In genomic region chr10:119120875-119121274, GRCh38 we compare ENCODE assay signal across 23 cellular contexts. TPM values are rescaled to one million over a fixed set of nuclear protein-coding genes. Genes with fewer than 3 reads are reported as not detected.
DNase-seq lines count a peak whose midpoint lies in the region; ATAC-seq, FAIRE-seq and TF ChIP-seq lines count a peak whose summit lies in the region.
"Had no signal": no experiment of that assay in that cellular context is flagged by ENCODE, and none has a peak within 500 bp of the region (broad histone marks: within the 10 kb centered on the region; RNA-seq: fewer than 3 reads in every experiment).

No MANE protein-coding gene starts in this region.

- 90 to 92% methylated on average over 2 of the region's 2 CpGs for WGBS in gastroesophageal sphincter (ENCODE audit: low coverage in 1 of 2), 2 donors
- WGBS in spleen, 5 donors = 81 to 97% (median 93%) methylated on average over 2 of the region's 2 CpGs
- 89 to 96% methylated on average over 2 of the region's 2 CpGs for WGBS in upper lobe of left lung, 2 donors

- no peak for DNase-seq in activated naive CD4-positive, alpha-beta T cell treated with anti-CD3 and anti-CD28 coated beads, Interleukin-2, amount 10 ng/mL, durations not matched to agents 7 days and 5 days
- no peak for DNase-seq in activated naive CD4-positive, alpha-beta T cell treated with anti-CD3 and anti-CD28 coated beads for 36 hours
- DNase-seq in spleen (no peak), upper lobe of left lung (no peak), colonic mucosa (no peak), H54 (ENCODE audit: insufficient read length, low spot score) (no peak)
- DNase-seq: activated T-cell treated with anti-CD3 and anti-CD28 coated beads, Interleukin-2, amount 50 U/mL, for 24 hours; hypothalamus; naive B cell; NCI-H1105 treated with DMSO at 0.1 percent for 48 hours; NCI-H524 treated with DMSO at 0.1 percent for 48 hours; stimulated activated CD4-positive, alpha-beta T cell treated with anti-CD3 and anti-CD28 coated beads, Interleukin-4, amount 100 ng/mL, for 24 hours; uterus had no signal

- H3K9ac ChIP-seq in colonic mucosa (ENCODE audit: low read depth in 2 of 2, low read length in 2 of 2) = no peak overlapping the region
- H3K9ac ChIP-seq: parathyroid adenoma had no signal

- H3K9me3 Mint-ChIP-seq in activated naive CD4-positive, alpha-beta T cell treated with anti-CD3 and anti-CD28 coated beads, Interleukin-2, amount 10 ng/mL, durations not matched to agents 7 days and 5 days = no peaks in the 10 kb centered on the region
- H3K9me3 Mint-ChIP-seq in activated naive CD4-positive, alpha-beta T cell treated with anti-CD3 and anti-CD28 coated beads for 36 hours = no peaks in the 10 kb centered on the region
- H3K9me3 Mint-ChIP-seq: activated naive CD4-positive, alpha-beta T cell treated with anti-CD3 and anti-CD28 coated beads, Interleukin-2, amount 50 U/mL, for 72 hours; activated T-cell treated with anti-CD3 and anti-CD28 coated beads, Interleukin-2, amount 50 U/mL, for 24 hours; naive B cell; T-helper 1 cell treated with Interleukin-12 subunit alpha and Interleukin-12 subunit beta and Interleukin-4 antibody, amounts not matched to agents 30 μg/mL and 1 μg/mL, for 36 hours had no signal

- peak overlapping the region; percentile 33 for H3K27ac Mint-ChIP-seq in activated naive CD4-positive, alpha-beta T cell treated with anti-CD3 and anti-CD28 coated beads, Interleukin-2, amount 10 ng/mL, durations not matched to agents 7 days and 5 days
- no peak overlapping the region for H3K27ac Mint-ChIP-seq in activated naive CD4-positive, alpha-beta T cell treated with anti-CD3 and anti-CD28 coated beads for 36 hours
- H3K27ac Mint-ChIP-seq: activated naive CD4-positive, alpha-beta T cell treated with anti-CD3 and anti-CD28 coated beads, Interleukin-2, amount 50 U/mL, for 72 hours; activated T-cell treated with anti-CD3 and anti-CD28 coated beads, Interleukin-2, amount 50 U/mL, for 24 hours; naive B cell had no signal

- H3K27ac ChIP-seq in KOPT-K1 (ENCODE audit: low read depth, low read length, poor library complexity, severe bottlenecking) (peak overlapping the region; percentile 46), gastroesophageal sphincter (peak overlapping the region in 3 of 4 donors; percentile 48 to 68 (median 54)), spleen (peak overlapping the region in 5 of 8 donors; percentile 6 to 68 (median 54)), upper lobe of left lung (no peak overlapping the region), colonic mucosa (no peak overlapping the region)
- H3K27ac ChIP-seq: C4-2B, coronary artery, parathyroid adenoma, skin epidermis, uterus had no signal

- H3K4me1 ChIP-seq in gastroesophageal sphincter = peaks cover 0 to 16% (median 0%) of the 10 kb centered on the region in 3 donors
- peaks cover 0 to 23% (median 8%) of the 10 kb centered on the region in 6 donors for H3K4me1 ChIP-seq in spleen
- no peaks in the 10 kb centered on the region for H3K4me1 ChIP-seq in upper lobe of left lung
- H3K4me1 ChIP-seq in colonic mucosa = no peaks in the 10 kb centered on the region
- H3K4me1 ChIP-seq: parathyroid adenoma, uterus had no signal

- H3K27me3 Mint-ChIP-seq in activated naive CD4-positive, alpha-beta T cell treated with anti-CD3 and anti-CD28 coated beads, Interleukin-2, amount 10 ng/mL, durations not matched to agents 7 days and 5 days = no peaks in the 10 kb centered on the region
- H3K27me3 Mint-ChIP-seq in activated naive CD4-positive, alpha-beta T cell treated with anti-CD3 and anti-CD28 coated beads for 36 hours (ENCODE audit: low read depth) = no peaks in the 10 kb centered on the region
- H3K27me3 Mint-ChIP-seq: activated T-cell treated with anti-CD3 and anti-CD28 coated beads, Interleukin-2, amount 50 U/mL, for 24 hours; naive B cell had no signal

- no peak for TF ChIP-seq EP300 in gastroesophageal sphincter (IDR thresholded peaks at IDR 0.05)
- TF ChIP-seq EP300 in upper lobe of left lung (IDR thresholded peaks at IDR 0.05) = no peak

- no peak overlapping the region for H3K4me3 Mint-ChIP-seq in activated naive CD4-positive, alpha-beta T cell treated with anti-CD3 and anti-CD28 coated beads, Interleukin-2, amount 10 ng/mL, durations not matched to agents 7 days and 5 days
- no peak overlapping the region for H3K4me3 Mint-ChIP-seq in activated naive CD4-positive, alpha-beta T cell treated with anti-CD3 and anti-CD28 coated beads for 36 hours
- H3K4me3 Mint-ChIP-seq: activated T-cell treated with anti-CD3 and anti-CD28 coated beads, Interleukin-2, amount 50 U/mL, for 24 hours; naive B cell; T-helper 1 cell treated with Interleukin-12 subunit alpha and Interleukin-12 subunit beta and Interleukin-4 antibody, amounts not matched to agents 30 μg/mL and 1 μg/mL, for 36 hours had no signal

- CTCF ChIA-PET in activated naive CD4-positive, alpha-beta T cell treated with anti-CD3 and anti-CD28 coated beads, Interleukin-2, amount 10 ng/mL, durations not matched to agents 7 days and 5 days (lab: Charles Lee) = interaction anchor here (1.0 kb wide), 1 partner anchor 10 kb away, joined by 5 read pairs; no protein-coding TSS in a partner anchor
- CTCF ChIA-PET in activated naive CD4-positive, alpha-beta T cell treated with anti-CD3 and anti-CD28 coated beads for 36 hours (lab: Charles Lee) = interaction anchor here (0.7 kb wide), 1 partner anchor 336 kb away, joined by 3 read pairs; no protein-coding TSS in a partner anchor

- no peak for FAIRE-seq in H54 (lab: Jason Lieb, UNC)
- FAIRE-seq: A204.1, keratinocyte had no signal

- no peak for TF ChIP-seq CTCF in gastroesophageal sphincter (IDR thresholded peaks at IDR 0.05)
- TF ChIP-seq CTCF in spleen (IDR thresholded peaks at IDR 0.05 in 8 of 11, conservative IDR thresholded peaks at IDR 0.05 in 3 of 11) = no peak
- TF ChIP-seq CTCF in upper lobe of left lung (IDR thresholded peaks at IDR 0.05) = no peak
- TF ChIP-seq CTCF in colonic mucosa (IDR thresholded peaks at IDR 0.05) = no peak

- TF ChIP-seq POLR2A in gastroesophageal sphincter (IDR thresholded peaks at IDR 0.05) (no peak), spleen (IDR thresholded peaks at IDR 0.05) (no peak), upper lobe of left lung (IDR thresholded peaks at IDR 0.05) (no peak), H54 (IDR thresholded peaks at IDR 0.05; ENCODE audit: low read depth, low read length) (no peak)

- H3K27me3 ChIP-seq in gastroesophageal sphincter (no peaks in the 10 kb centered on the region), spleen (replicated peaks in 1 of 7) (no peaks in the 10 kb centered on the region), upper lobe of left lung (no peaks in the 10 kb centered on the region), colonic mucosa (no peaks in the 10 kb centered on the region)
- H3K27me3 ChIP-seq: uterus had no signal

- no peak for ATAC-seq in gastroesophageal sphincter
- ATAC-seq in upper lobe of left lung (ENCODE audit: low FRiP score in 2 of 2) = no peak

- H3K9me3 ChIP-seq in KOPT-K1 (ENCODE audit: insufficient read depth, low read length, poor library complexity, severe bottlenecking) (no peaks in the 10 kb centered on the region), gastroesophageal sphincter (no peaks in the 10 kb centered on the region), spleen (no peaks in the 10 kb centered on the region), upper lobe of left lung (no peaks in the 10 kb centered on the region), colonic mucosa (no peaks in the 10 kb centered on the region)
- H3K9me3 ChIP-seq: uterus had no signal

- peaks cover 100% of the 10 kb centered on the region for H3K36me3 ChIP-seq in KOPT-K1 (ENCODE audit: insufficient read depth, low read length)
- peaks cover 0 to 94% of the 10 kb centered on the region in 2 donors for H3K36me3 ChIP-seq in gastroesophageal sphincter
- H3K36me3 ChIP-seq in spleen = peaks cover 0 to 97% (median 65%) of the 10 kb centered on the region in 6 donors
- H3K36me3 ChIP-seq in upper lobe of left lung = peaks cover 24 to 91% (median 47%) of the 10 kb centered on the region in 4 donors
- H3K36me3 ChIP-seq in colonic mucosa = no peaks in the 10 kb centered on the region
- H3K36me3 ChIP-seq: uterus had no signal

- intact Hi-C loops in activated naive CD4-positive, alpha-beta T cell treated with anti-CD3 and anti-CD28 coated beads for 36 hours (cut with micrococcal nuclease) = no loop called here
- intact Hi-C loops in spleen (cut with DNase I; ENCODE audit: low total_unique reads) (no loop called here), colonic mucosa (cut with DNase I) (no loop called here)

- H3K4me3 ChIP-seq in gastroesophageal sphincter (no peak overlapping the region), spleen (no peak overlapping the region), upper lobe of left lung (no peak overlapping the region), colonic mucosa (no peak overlapping the region)
- H3K4me3 ChIP-seq: coronary artery, skin epidermis, uterus had no signal

- H3K4me1 Mint-ChIP-seq in activated naive CD4-positive, alpha-beta T cell treated with anti-CD3 and anti-CD28 coated beads, Interleukin-2, amount 10 ng/mL, durations not matched to agents 7 days and 5 days = peaks cover 11% of the 10 kb centered on the region
- H3K4me1 Mint-ChIP-seq in activated naive CD4-positive, alpha-beta T cell treated with anti-CD3 and anti-CD28 coated beads for 36 hours (ENCODE audit: low read depth) = peaks cover 3% of the 10 kb centered on the region

- peaks cover 46% of the 10 kb centered on the region for H3K36me3 Mint-ChIP-seq in activated naive CD4-positive, alpha-beta T cell treated with anti-CD3 and anti-CD28 coated beads, Interleukin-2, amount 10 ng/mL, durations not matched to agents 7 days and 5 days
- H3K36me3 Mint-ChIP-seq in activated naive CD4-positive, alpha-beta T cell treated with anti-CD3 and anti-CD28 coated beads for 36 hours (ENCODE audit: low read depth) = peaks cover 15% of the 10 kb centered on the region

RNA-seq across cellular contexts. Expression of gene DENND10, which starts 17.0 kb away (rescaled TPM):
- 10 to 100 TPM; 16.9 to 17.6 TPM for total RNA-seq in activated naive CD4-positive, alpha-beta T cell treated with anti-CD3 and anti-CD28 coated beads for 36 hours
- total RNA-seq in gastroesophageal sphincter (10 to 100 TPM; 23.0 to 42.5 (median 30.2) TPM), spleen (10 to 100 TPM; 28.5 to 57.0 (median 37.4) TPM), upper lobe of left lung (10 to 100 TPM; 17.8 to 53.5 (median 29.9) TPM), colonic mucosa (10 to 100 TPM; 23.3 to 42.7 TPM)
- 10 to 100 TPM; 11.3 to 18.4 (median 12.1) TPM for polyA plus RNA-seq in spleen

RNA-seq across cellular contexts. Expression of gene EIF3A, which starts 40.3 kb away (rescaled TPM):
- total RNA-seq in activated naive CD4-positive, alpha-beta T cell treated with anti-CD3 and anti-CD28 coated beads for 36 hours = 100 to 1,000 TPM; 113 to 120 TPM
- total RNA-seq in gastroesophageal sphincter (100 to 1,000 TPM; 124 to 149 (median 136) TPM), spleen (10 to 100 TPM; 81.4 to 93.9 (median 90.7) TPM), upper lobe of left lung (100 to 1,000 TPM in 4 of 6 donors, 10 to 100 TPM in 2; 90.2 to 138 (median 107) TPM), colonic mucosa (100 to 1,000 TPM; 124 to 127 TPM)
- polyA plus RNA-seq in spleen = 10 to 100 TPM; 21.9 to 31.0 (median 22.8) TPM

RNA-seq across cellular contexts. Expression of gene SFXN4, which starts 44.6 kb away (rescaled TPM):
- 10 to 100 TPM; 46.1 to 51.7 TPM for total RNA-seq in activated naive CD4-positive, alpha-beta T cell treated with anti-CD3 and anti-CD28 coated beads for 36 hours
- total RNA-seq in gastroesophageal sphincter = 10 to 100 TPM; 12.7 to 25.3 (median 17.1) TPM
- total RNA-seq in spleen = 10 to 100 TPM; 13.3 to 32.1 (median 21.3) TPM
- 10 to 100 TPM; 39.4 to 68.3 (median 58.2) TPM for polyA plus RNA-seq in spleen
- 10 to 100 TPM in 5 of 6 donors, 1 to 10 TPM in 1; 4.4 to 47.1 (median 19.0) TPM for total RNA-seq in upper lobe of left lung
- 10 to 100 TPM; 29.4 to 37.2 TPM for total RNA-seq in colonic mucosa

RNA-seq across cellular contexts. Expression of gene PRDX3, which starts 57.7 kb away (rescaled TPM):
- total RNA-seq in activated naive CD4-positive, alpha-beta T cell treated with anti-CD3 and anti-CD28 coated beads for 36 hours = 100 to 1,000 TPM; 215 to 216 TPM
- total RNA-seq in gastroesophageal sphincter (100 to 1,000 TPM; 140 to 289 (median 164) TPM), spleen (100 to 1,000 TPM in 3 of 7 donors, 10 to 100 TPM in 4; 77.5 to 138 (median 98.7) TPM), upper lobe of left lung (100 to 1,000 TPM in 1 of 6 donors, 10 to 100 TPM in 5; 29.9 to 104 (median 85.1) TPM), colonic mucosa (100 to 1,000 TPM; 147 to 156 TPM)
- polyA plus RNA-seq in spleen = 100 to 1,000 TPM in 1 of 3 donors, 10 to 100 TPM in 2; 61.9 to 130 (median 94.2) TPM

Comparison
In these comparisons a context has a peak if more than half of its experiments do, and no peak if none do; other contexts are left out.
1. H3K27ac ChIP-seq: peak in KOPT-K1 (single experiment), gastroesophageal sphincter (3 of 4) and spleen (5 of 8); none in upper lobe of left lung (0 of 4) and colonic mucosa (single experiment).